Comparison of ENCODE assay signal across 8 cellular contexts in the genomic region with DNA sequence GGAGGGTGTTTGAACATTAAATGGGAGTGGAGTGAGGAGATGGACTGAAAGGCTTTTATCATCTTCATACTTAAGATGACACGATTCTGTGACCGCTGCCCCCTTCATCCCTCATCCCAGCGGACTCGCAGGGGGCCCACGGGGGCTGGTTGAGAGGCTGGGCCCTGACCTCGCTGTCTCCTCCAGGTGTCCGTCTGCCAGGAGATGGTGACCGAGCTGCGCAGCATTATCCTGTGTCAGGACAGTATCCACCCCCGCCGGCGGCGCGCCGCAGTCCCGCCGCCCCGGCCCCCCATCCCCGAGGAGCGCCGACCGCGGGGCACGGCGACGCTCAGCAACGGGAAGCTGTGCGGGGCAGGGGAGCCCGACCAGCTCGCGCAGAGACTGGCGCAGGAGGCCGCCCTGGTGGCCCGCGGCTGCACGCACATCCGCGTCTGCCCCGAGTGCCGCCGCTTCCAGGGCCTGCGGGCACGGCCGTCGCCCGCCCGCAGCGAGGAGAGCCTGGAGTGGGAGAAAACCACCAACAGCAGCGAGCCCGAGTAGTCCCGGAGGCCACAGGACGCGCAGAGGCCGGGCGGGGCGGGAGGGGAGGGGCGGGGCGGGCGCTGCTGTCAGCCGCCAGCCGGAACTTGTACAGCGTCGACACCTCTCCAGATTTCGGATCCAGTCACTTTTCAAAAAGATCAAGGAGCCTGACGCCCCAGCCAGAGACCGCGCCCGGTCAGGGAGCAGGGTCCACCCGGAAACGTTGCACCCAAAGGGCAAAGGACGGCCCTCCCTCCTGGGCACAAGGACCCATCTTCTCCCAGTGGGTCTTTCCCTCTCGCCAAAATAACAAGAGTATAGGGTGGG. TPM values are rescaled to one million over a fixed set of nuclear protein-coding genes. Genes with fewer than 3 reads are reported as not detected.
DNase-seq lines count a peak whose midpoint lies in the region; ATAC-seq lines count a peak whose summit lies in the region.

No MANE protein-coding gene starts in this region.

- H2AK5ac ChIP-seq in trophoblast cell (ENCODE audit: low read length) = no peak overlapping the region

- H4K8ac ChIP-seq in trophoblast cell (ENCODE audit: low read depth, low read length) = peak overlapping the region; percentile 62

- H3K9me3 ChIP-seq in HAP-1 = no peaks in the 10 kb centered on the region
- H3K9me3 ChIP-seq in trophoblast cell (ENCODE audit: insufficient read depth, low read depth, low read length) = no peaks in the 10 kb centered on the region

- H3K79me1 ChIP-seq in trophoblast cell (ENCODE audit: low read length) = no peaks in the 10 kb centered on the region

- no peak overlapping the region for H3K27ac ChIP-seq in trophoblast cell (ENCODE audit: low read depth, low read length)

- ATAC-seq in HG03196 (IDR thresholded peaks at IDR 0.05; ENCODE audit: unreplicated experiment) (no peak), HG02759 (IDR thresholded peaks at IDR 0.05; ENCODE audit: unreplicated experiment) (no peak)

- peak overlapping the region; percentile 83 for H2AFZ ChIP-seq in trophoblast cell (ENCODE audit: insufficient read depth, low read length, poor library complexity)

- H3K4me1 ChIP-seq in HAP-1 (peaks cover 12% of the 10 kb centered on the region; the same call in 1 of the 2 replicates), trophoblast cell (ENCODE audit: control insufficient read depth in 1 of 2, insufficient read depth in 2 of 2, low read length in 2 of 2) (peaks cover 4 to 5% of the 10 kb centered on the region in 2 experiments)

- no CpG with 5 or more reads among the region's 72 CpGs for whole genome bisulfite sequencing in trophoblast cell (ENCODE audit: extremely low coverage, insufficient coverage, insufficient read length)

- H2BK12ac ChIP-seq in trophoblast cell (ENCODE audit: low read length) = peak overlapping the region; percentile 66

- H3K4me2 ChIP-seq in trophoblast cell (ENCODE audit: low read length) = peak overlapping the region; percentile 77

- no peak overlapping the region for H3K23ac ChIP-seq in trophoblast cell (ENCODE audit: low read length)

- in situ Hi-C loops in HAP-1 (cut with MboI; ENCODE audit: low sequenced_read_pairs) = no loop called here

- no peak overlapping the region for H4K12ac ChIP-seq in trophoblast cell (ENCODE audit: low read depth, low read length)

- DNase-seq in COR-L47 (lab: John Stamatoyannopoulos, UW) (peak; percentile 58), HAP-1 (ENCODE audit: low spot score in 2 of 2) (peak; percentile 33 to 71), NOMO-1 (lab: John Stamatoyannopoulos, UW; ENCODE audit: unreplicated experiment in 2 of 2) (peak; percentile 43 to 53), globus pallidus (ENCODE audit: low spot score) (peak; percentile 15), trophoblast cell (peak; percentile 84 to 87)
- peak; percentile 4 for DNase-seq in activated gamma-delta T cell treated with anti-CD3 and anti-CD28 coated beads, Interleukin-2, amount 50 U/mL, for 16 hours (ENCODE audit: low read depth)

- H4K91ac ChIP-seq in trophoblast cell (ENCODE audit: low read depth, low read length) = no peak overlapping the region

- H3K14ac ChIP-seq in trophoblast cell (ENCODE audit: low read length) = no peak overlapping the region

- H3K79me2 ChIP-seq in trophoblast cell (ENCODE audit: control insufficient read depth, insufficient read depth, low read length, poor library complexity) = no peaks in the 10 kb centered on the region

- H2BK5ac ChIP-seq in trophoblast cell (ENCODE audit: low read depth, low read length, poor library complexity) = no peak overlapping the region

- no peak overlapping the region for H3K9ac ChIP-seq in trophoblast cell (ENCODE audit: low read length)

- H3K18ac ChIP-seq in trophoblast cell (ENCODE audit: low read length) = peak overlapping the region; percentile 54

- no peak overlapping the region for H3K4ac ChIP-seq in trophoblast cell (ENCODE audit: low read depth, low read length)

- H3K4me3 ChIP-seq in HAP-1 = peak overlapping the region; percentile 10
- H3K4me3 ChIP-seq in trophoblast cell (ENCODE audit: low read depth, low read length) = peak overlapping the region; percentile 64

- H3K27me3 ChIP-seq in HAP-1 (ENCODE audit: low read depth) = no peaks in the 10 kb centered on the region
- H3K27me3 ChIP-seq in trophoblast cell (ENCODE audit: insufficient read depth, low read length) = peaks cover 2% of the 10 kb centered on the region

- no peak overlapping the region for H2BK120ac ChIP-seq in trophoblast cell (ENCODE audit: insufficient read depth, low read length, poor library complexity)

- H3K36me3 ChIP-seq in HAP-1 (replicated peaks) = no peaks in the 10 kb centered on the region
- H3K36me3 ChIP-seq in trophoblast cell (ENCODE audit: control insufficient read depth in 1 of 2, insufficient read depth in 2 of 2, low read length in 2 of 2) = peaks cover 0 to 1% of the 10 kb centered on the region in 2 experiments

RNA-seq across cellular contexts. Expression of a gene that starts 38.0 kb away (rescaled TPM):
- polyA plus RNA-seq in trophoblast cell (2013) = 6.0 TPM in 2 replicates

Comparison
In these comparisons a context has a peak if more than half of its experiments do, and no peak if none do; other contexts are left out.
1. DNase-seq: peak in every context shown above with its lines; median percentile 86 in trophoblast cell; 58 in COR-L47; 52 in HAP-1; 48 in NOMO-1; 15 in globus pallidus; 4 in activated gamma-delta T cell treated with anti-CD3 and anti-CD28 coated beads, Interleukin-2, amount 50 U/mL, for 16 hours.